ENCODE assay signal across 18 cellular contexts in genomic region chr2:187550797-187551306, GRCh38. TPM values are rescaled to one million over a fixed set of nuclear protein-coding genes. Genes with fewer than 3 reads are reported as not detected.
DNase-seq lines count a peak whose midpoint lies in the region; ATAC-seq, FAIRE-seq and TF ChIP-seq lines count a peak whose summit lies in the region.
"Had no signal": no experiment of that assay in that cellular context is flagged by ENCODE, and none has a peak within 500 bp of the region (broad histone marks: within the 10 kb centered on the region; RNA-seq: fewer than 3 reads in every experiment).

No MANE protein-coding gene starts in this region.

- H3K4me2 ChIP-seq in HepG2 (ENCODE audit: low read depth, low read length), result peak overlapping the region; percentile 85

- TF ChIP-seq CTCF in breast epithelium (IDR thresholded peaks at IDR 0.05) (no peak), HepG2 (CRISPR knock-in tag; IDR thresholded peaks at IDR 0.05) (no peak)

- POLR2A ChIA-PET in HepG2 (lab: Yijun Ruan, JAX), result interaction anchor here (0.7 to 4.0 kb wide), 19 partner anchors 10 to 58 kb away, joined by 3 to 44 read pairs (median 7); no protein-coding TSS in a partner anchor

- ATAC-seq in HepG2, result no peak
- ATAC-seq: activated CD8-positive, alpha-beta T cell treated with anti-CD3 and anti-CD28 coated beads for 36 hours had no signal

- no TSS peak for BruUV-seq in HepG2 (replicated peaks; lab: Mats Ljungman, UMichigan)

- TF ChIP-seq POLR2A in H54 (IDR thresholded peaks at IDR 0.05; ENCODE audit: low read depth, low read length) (no peak), breast epithelium (IDR thresholded peaks at IDR 0.05) (no peak), HepG2 (IDR thresholded peaks at IDR 0.05; ENCODE audit: insufficient read depth in 1 of 2, low read depth in 2 of 2, low read length in 2 of 2) (peak in 1 of 2 experiments; percentile 51; a peak in 1 of 4 replicates)

- H3K4me3 ChIP-seq in breast epithelium (peak overlapping the region; percentile 39 to 55 (median 43)), HepG2 (replicated peaks in 1 of 3; ENCODE audit: insufficient read depth in 1 of 3, low read depth in 2 of 3, low read length in 3 of 3) (peak overlapping the region; percentile 55 to 71 (median 63); a peak in 5 of 6 replicates), stomach smooth muscle (ENCODE audit: low read length in 2 of 2) (no peak overlapping the region)
- H3K4me3 ChIP-seq: HAP-1, prostate gland had no signal

- H3K9ac ChIP-seq in HepG2 (ENCODE audit: insufficient read depth, low read depth, low read length) (peak overlapping the region; percentile 80), stomach smooth muscle (ENCODE audit: low read length in 2 of 2) (no peak overlapping the region)

- H3K9me3 ChIP-seq in breast epithelium (no peaks in the 10 kb centered on the region), HepG2 (ENCODE audit: low read length) (no peaks in the 10 kb centered on the region), stomach smooth muscle (ENCODE audit: control insufficient read depth in 2 of 2, low read length in 2 of 2) (no peaks in the 10 kb centered on the region)
- H3K9me3 ChIP-seq: HAP-1, prostate gland had no signal

- no peaks in the 10 kb centered on the region for H4K20me1 ChIP-seq in HepG2 (ENCODE audit: insufficient read depth, low read length)

- TF ChIP-seq RAD21 in HepG2 (CRISPR knock-in tag; IDR thresholded peaks at IDR 0.05), result no peak

- H3K4me1 ChIP-seq in breast epithelium (no peaks in the 10 kb centered on the region), HepG2 (ENCODE audit: insufficient read depth, low read length) (peaks cover 75% of the 10 kb centered on the region), stomach smooth muscle (ENCODE audit: control insufficient read depth, insufficient read depth, low read length) (no peaks in the 10 kb centered on the region)
- H3K4me1 ChIP-seq: HAP-1, prostate gland had no signal

- TF ChIP-seq EP300 in HepG2 (IDR thresholded peaks at IDR 0.05; ENCODE audit: low read depth in 2 of 2, low read length in 2 of 2) (no peak), HepG2 (CRISPR knock-in tag; IDR thresholded peaks at IDR 0.05; ENCODE audit: borderline replicate concordance) (no peak)

- H3K36me3 ChIP-seq in breast epithelium (no peaks in the 10 kb centered on the region), HepG2 (replicated peaks in 1 of 2; ENCODE audit: control insufficient read depth in 1 of 2, insufficient read depth in 2 of 2, low read length in 2 of 2) (peaks cover 3 to 24% of the 10 kb centered on the region in 2 experiments), stomach smooth muscle (ENCODE audit: control insufficient read depth in 2 of 2, insufficient read depth in 2 of 2, low read length in 2 of 2) (no peaks in the 10 kb centered on the region)
- H3K36me3 ChIP-seq: HAP-1, prostate gland had no signal

- CTCF ChIA-PET in HepG2 (lab: Yijun Ruan, JAX; ENCODE audit: low intra/inter-chr PET ratio, low total read pairs), result interaction anchor here (1.5 kb wide), 1 partner anchor 9 kb away, joined by 6 read pairs; no protein-coding TSS in a partner anchor

- peaks cover 90% of the 10 kb centered on the region for H3K79me2 ChIP-seq in HepG2 (ENCODE audit: insufficient read depth, low read length)

- intact Hi-C loops in breast epithelium (cut with DNase I; ENCODE audit: low total_unique reads) (no loop called here), HepG2 (cut with micrococcal nuclease; ENCODE audit: unreplicated experiment) (loop anchor here (1.0 to 2.0 kb wide), 4 partner anchors 10 to 50 kb away; no protein-coding TSS in a partner anchor)

- WGBS in HepG2 (ENCODE audit: low lambda C conversion rate), result 72% methylated on average over 1 of the region's 1 CpG

- in situ Hi-C loops in HepG2 (cut with HindIII; ENCODE audit: extremely low pct_ligation_motif_present, low pct_unique_long_range_greater_than_20kb), result no loop called here

- H3K27me3 ChIP-seq in breast epithelium (no peaks in the 10 kb centered on the region), HepG2 (ENCODE audit: control insufficient read depth in 1 of 2, insufficient read depth in 2 of 2, low read length in 2 of 2) (no peaks in the 10 kb centered on the region), stomach smooth muscle (ENCODE audit: control insufficient read depth in 1 of 2, insufficient read depth in 2 of 2, low read length in 2 of 2) (no peaks in the 10 kb centered on the region)

- no peak overlapping the region for H2AFZ ChIP-seq in HepG2 (ENCODE audit: low read length)

- DNase-seq in H54 (ENCODE audit: insufficient read length, low spot score) (no peak), breast epithelium (ENCODE audit: low spot score in 2 of 2) (no peak), HepG2 (ENCODE audit: low spot score) (no peak), GF-D8 (lab: John Stamatoyannopoulos, UW) (no peak), Ammon's horn (ENCODE audit: low spot score) (no peak), caudate nucleus (lab: John Stamatoyannopoulos, UW) (no peak), amniotic stem cell (lab: John Stamatoyannopoulos, UW) (no peak)
- DNase-seq: activated CD8-positive, alpha-beta T cell treated with anti-CD3 and anti-CD28 coated beads for 36 hours; DMS153; effector CD4-positive, alpha-beta T cell; islet precursor cell; KG1; NCI-H1417; NCI-H345; stimulated activated CD4-positive, alpha-beta T cell treated with anti-CD3 and anti-CD28 coated beads, Interleukin-4, amount 100 ng/mL, for 1 hour had no signal

- H3K27ac ChIP-seq in breast epithelium (peak overlapping the region; percentile 11 to 49), HepG2 (ENCODE audit: extremely low read length, insufficient read depth, low read length) (peak overlapping the region; percentile 88), stomach smooth muscle (ENCODE audit: low read length) (peak overlapping the region; percentile 0), caudate nucleus (ENCODE audit: low read depth, low read length) (no peak overlapping the region)
- H3K27ac ChIP-seq: prostate gland had no signal

- FAIRE-seq in H54 (lab: Jason Lieb, UNC) (peak; percentile 20), HepG2 (lab: Jason Lieb, UNC) (no peak)

TF ChIP-seq in HepG2, 621 proteins besides CTCF, POLR2A, EP300 and RAD21 (continues in another document):
- no peak for TF ChIP-seq POGK (CRISPR knock-in tag; conservative IDR thresholded peaks at IDR 0.05)
- 0 out of 2 replicates have a peak, but pooled peaks have one; percentile 39 for TF ChIP-seq TOPORS (CRISPR knock-in tag; IDR thresholded peaks at IDR 0.05)
- no peak for TF ChIP-seq ZNF83 (CRISPR knock-in tag; IDR thresholded peaks at IDR 0.05; ENCODE audit: borderline replicate concordance)
- TF ChIP-seq SSRP1 (CRISPR knock-in tag; IDR thresholded peaks at IDR 0.05), result 0 out of 2 replicates have a peak, but pooled peaks have one; percentile 16
- TF ChIP-seq TOE1 (CRISPR knock-in tag; IDR thresholded peaks at IDR 0.05), result no peak

RNA-seq across cellular contexts. Expression of gene TFPI, which starts 3.4 kb away (rescaled TPM):
- total RNA-seq in breast epithelium, result 100 to 1,000 TPM in 1 of 3 donors, 10 to 100 TPM in 2; 52.4 to 105 (median 90.1) TPM
- total RNA-seq in HepG2 (2016; rRNA removed; fragmentation: Illumina TruSeq; extraction: Trizol), result 161 and 301 TPM in 2 replicates
- total RNA-seq in HepG2 (2016; cell fraction: cytosol; rRNA removed; fragmentation: Illumina TruSeq; extraction: Trizol; ENCODE audit: low read depth), result 38.3 and 39.3 TPM in 2 replicates
- total RNA-seq in HepG2 (2016; cell fraction: insoluble cytoplasmic fraction; rRNA removed; fragmentation: Illumina TruSeq; extraction: Trizol), result 172 and 272 TPM in 2 replicates
- total RNA-seq in HepG2 (2016; cell fraction: membrane; rRNA removed; fragmentation: Illumina TruSeq; extraction: Trizol), result 52.0 and 70.0 TPM in 2 replicates
- 317 and 356 TPM in 2 replicates for total RNA-seq in HepG2 (2016; cell fraction: nucleus; rRNA removed; fragmentation: Illumina TruSeq; extraction: Trizol)
- polyA plus RNA-seq in HepG2 (2011; rRNA removed), result 404 and 436 TPM in 2 replicates
- 141 and 281 TPM in 2 replicates for polyA plus RNA-seq in HepG2 (2011; cell fraction: cytosol; rRNA removed)
- polyA plus RNA-seq in HepG2 (2011; cell fraction: nucleus; rRNA removed), result 59.5 and 99.9 TPM in 2 replicates
- 778 and 1,175 TPM in 2 replicates for polyA plus RNA-seq in HepG2 (2012)
- polyA plus RNA-seq in HepG2 (2016; cell fraction: cytosol; fragmentation: Illumina TruSeq; extraction: Trizol; ENCODE audit: low read depth), result 23.5 and 25.5 TPM in 2 replicates
- polyA plus RNA-seq in HepG2 (2016; cell fraction: insoluble cytoplasmic fraction; fragmentation: Illumina TruSeq; extraction: Trizol; ENCODE audit: low read depth), result 122 TPM in 2 replicates
- polyA plus RNA-seq in HepG2 (2016; cell fraction: membrane; fragmentation: Illumina TruSeq; extraction: Trizol; ENCODE audit: low read depth), result 32.9 and 33.4 TPM in 2 replicates
- polyA plus RNA-seq in HepG2 (2016; cell fraction: nucleus; fragmentation: Illumina TruSeq; extraction: Trizol; ENCODE audit: insufficient read depth, low read depth), result 310 and 322 TPM in 2 replicates
- 28.8 and 207 TPM in 2 replicates for polyA minus RNA-seq in HepG2 (2011; rRNA and poly(A)+ RNA removed; ENCODE audit: low replicate concordance)
- polyA minus RNA-seq in HepG2 (2011; cell fraction: cytosol; rRNA and poly(A)+ RNA removed), result 198 and 296 TPM in 2 replicates
- polyA minus RNA-seq in HepG2 (2011; cell fraction: nucleus; rRNA and poly(A)+ RNA removed), result 460 and 590 TPM in 2 replicates
- total RNA-seq: activated CD8-positive, alpha-beta T cell treated with anti-CD3 and anti-CD28 coated beads for 36 hours had no signal

Comparison
In these comparisons a context has a peak if more than half of its experiments do, and no peak if none do; other contexts are left out.
1. H3K4me3 ChIP-seq: peak in breast epithelium (3 of 3) and HepG2 (3 of 3); none in stomach smooth muscle (0 of 2).